Comparison of ENCODE assay signal across 1 cellular context in genomic region chr14:77799863-77800730, GRCh38.
TF ChIP-seq lines count a peak whose summit lies in the region.

ADCK1 (plus strand) TSS chr14:77800109; CDS start chr14:77818979, 18,870 bp downstream.

TF ChIP-seq in K562, 482 proteins besides CTCF, POLR2A, EP300 and RAD21 (continued from another document and continues in another):
- peak in 1 of 2 experiments; percentile 73; a peak in 1 of 4 replicates for TF ChIP-seq KDM4B (IDR thresholded peaks at IDR 0.05; ENCODE audit: borderline replicate concordance in 2 of 2, low read depth in 1 of 2)
- TF ChIP-seq TCF7 (IDR thresholded peaks at IDR 0.05; ENCODE audit: borderline replicate concordance), result no peak
- no peak for TF ChIP-seq TAF9B (IDR thresholded peaks at IDR 0.05; ENCODE audit: partially characterized antibody)
- TF ChIP-seq ZNF778 (CRISPR knock-in tag; IDR thresholded peaks at IDR 0.05), result no peak
- no peak for TF ChIP-seq ZC3H4 (CRISPR knock-in tag; IDR thresholded peaks at IDR 0.05; ENCODE audit: borderline replicate concordance)
- TF ChIP-seq ZNF589 (CRISPR knock-in tag; IDR thresholded peaks at IDR 0.05; ENCODE audit: low read depth), result no peak
- TF ChIP-seq KLF6 (CRISPR knock-in tag; IDR thresholded peaks at IDR 0.05; ENCODE audit: borderline replicate concordance), result no peak
- peak; percentile 60 for TF ChIP-seq VEZF1 (CRISPR knock-in tag; IDR thresholded peaks at IDR 0.05)
- TF ChIP-seq NFRKB (IDR thresholded peaks at IDR 0.05; ENCODE audit: low read depth), result no peak
- no peak for TF ChIP-seq ZNF586 (CRISPR knock-in tag; conservative IDR thresholded peaks at IDR 0.05)
- TF ChIP-seq SRSF1 (IDR thresholded peaks at IDR 0.05; ENCODE audit: low read depth, low read length), result no peak
- TF ChIP-seq MLLT1 (IDR thresholded peaks at IDR 0.05), result no peak
- TF ChIP-seq RFX7 (CRISPR knock-in tag; IDR thresholded peaks at IDR 0.05), result no peak
- no peak; the same call in 1 of the 2 replicates for TF ChIP-seq TOE1 (IDR thresholded peaks at IDR 0.05; ENCODE audit: borderline replicate concordance)
- no peak for TF ChIP-seq TOE1 (CRISPR knock-in tag; IDR thresholded peaks at IDR 0.05; ENCODE audit: borderline replicate concordance, low read depth)
- no peak for TF ChIP-seq HEY1 (CRISPR knock-in tag; IDR thresholded peaks at IDR 0.05; ENCODE audit: borderline replicate concordance)
- no peak for TF ChIP-seq NFIX (CRISPR knock-in tag; IDR thresholded peaks at IDR 0.05; ENCODE audit: low read depth)
- no peak for TF ChIP-seq CHD4 (IDR thresholded peaks at IDR 0.05; ENCODE audit: insufficient read depth, insufficient replicate concordance, low read depth, low read length, poor library complexity, severe bottlenecking)
- no peak for TF ChIP-seq ZNF175 (CRISPR knock-in tag; IDR thresholded peaks at IDR 0.05; ENCODE audit: low read depth)
- TF ChIP-seq ILK (tag; IDR thresholded peaks at IDR 0.05; ENCODE audit: borderline replicate concordance, low read depth), result no peak
- no peak for TF ChIP-seq TCFL5 (CRISPR knock-in tag; conservative IDR thresholded peaks at IDR 0.05)
- no peak for TF ChIP-seq ZNF668 (CRISPR knock-in tag; IDR thresholded peaks at IDR 0.05)
- TF ChIP-seq USF1 (CRISPR knock-in tag; IDR thresholded peaks at IDR 0.05), result peak; percentile 93
- TF ChIP-seq IFI16 (CRISPR knock-in tag; IDR thresholded peaks at IDR 0.05), result no peak
- TF ChIP-seq KAT8 (IDR thresholded peaks at IDR 0.05; ENCODE audit: low read depth), result no peak
- TF ChIP-seq PTRF (tag; IDR thresholded peaks at IDR 0.05), result no peak
- TF ChIP-seq ZFP1 (CRISPR knock-in tag; IDR thresholded peaks at IDR 0.05), result no peak
- TF ChIP-seq KLF13 (tag; IDR thresholded peaks at IDR 0.05; ENCODE audit: borderline replicate concordance, low read depth), result no peak; the same call in 1 of the 2 replicates
- peak; percentile 52; the same call in 1 of the 2 replicates for TF ChIP-seq CBFA2T2 (conservative IDR thresholded peaks at IDR 0.05)
- TF ChIP-seq MTF1 (CRISPR knock-in tag; IDR thresholded peaks at IDR 0.05; ENCODE audit: borderline replicate concordance), result no peak
- TF ChIP-seq ZNF3 (CRISPR knock-in tag; IDR thresholded peaks at IDR 0.05), result no peak
- TF ChIP-seq ELF1 (tag; IDR thresholded peaks at IDR 0.05), result peak; percentile 89
- no peak for TF ChIP-seq CEBPB (tag; IDR thresholded peaks at IDR 0.05)
- peak; percentile 86 for TF ChIP-seq SIN3B (IDR thresholded peaks at IDR 0.05; ENCODE audit: low read depth)
- peak; percentile 36 for TF ChIP-seq ATF3 (IDR thresholded peaks at IDR 0.05)
- no peak for TF ChIP-seq ATF3 (CRISPR knock-in tag; conservative IDR thresholded peaks at IDR 0.05)
- TF ChIP-seq TAF1 (IDR thresholded peaks at IDR 0.05; ENCODE audit: control insufficient read depth, extremely low read depth, insufficient read depth, low read length, severe bottlenecking), result peak; percentile 49
- TF ChIP-seq C11orf30 (IDR thresholded peaks at IDR 0.05; ENCODE audit: low read depth), result peak; percentile 66
- TF ChIP-seq ZNF239 (CRISPR knock-in tag; IDR thresholded peaks at IDR 0.05), result no peak
- TF ChIP-seq SRF (CRISPR knock-in tag; IDR thresholded peaks at IDR 0.05), result no peak
- TF ChIP-seq TEAD1 (CRISPR knock-in tag; IDR thresholded peaks at IDR 0.05), result peak in 1 of 2 experiments; percentile 88; a peak in 2 of 4 replicates
- no peak; the same call in 1 of the 2 replicates for TF ChIP-seq CREB3 (tag; conservative IDR thresholded peaks at IDR 0.05; ENCODE audit: low read depth)
- no peak for TF ChIP-seq SREBF1 (IDR thresholded peaks at IDR 0.05; ENCODE audit: borderline replicate concordance, low read depth, low read length)
- TF ChIP-seq FOXP1 (CRISPR knock-in tag; IDR thresholded peaks at IDR 0.05), result peak; percentile 80; the same call in 1 of the 2 replicates
- no peak for TF ChIP-seq HMG20B (CRISPR knock-in tag; IDR thresholded peaks at IDR 0.05)
- TF ChIP-seq ZNF695 (CRISPR knock-in tag; IDR thresholded peaks at IDR 0.05), result no peak
- TF ChIP-seq MXI1 (IDR thresholded peaks at IDR 0.05; ENCODE audit: low read depth, low read length), result peak; percentile 86
- TF ChIP-seq USF2 (CRISPR knock-in tag; IDR thresholded peaks at IDR 0.05), result peak; percentile 79
- TF ChIP-seq JUN (IDR thresholded peaks at IDR 0.05; ENCODE audit: borderline replicate concordance, low read depth, low read length), result no peak
- peak; percentile 82; the same call in 1 of the 2 replicates for TF ChIP-seq JUN (CRISPR knock-in tag; IDR thresholded peaks at IDR 0.05; ENCODE audit: borderline replicate concordance)
- TF ChIP-seq ZNF121 (CRISPR knock-in tag; conservative IDR thresholded peaks at IDR 0.05), result no peak
- TF ChIP-seq CAMTA2 (CRISPR knock-in tag; conservative IDR thresholded peaks at IDR 0.05), result no peak
- no peak for TF ChIP-seq ELF4 (CRISPR knock-in tag; IDR thresholded peaks at IDR 0.05)
- no peak for TF ChIP-seq MLX (CRISPR knock-in tag; conservative IDR thresholded peaks at IDR 0.05)
- TF ChIP-seq THAP12 (CRISPR knock-in tag; IDR thresholded peaks at IDR 0.05), result no peak
- no peak for TF ChIP-seq CUX1 (CRISPR knock-in tag; IDR thresholded peaks at IDR 0.05)
- no peak for TF ChIP-seq LEF1 (IDR thresholded peaks at IDR 0.05)
- TF ChIP-seq MIER1 (IDR thresholded peaks at IDR 0.05; ENCODE audit: low read depth), result no peak
- TF ChIP-seq CBX2 (IDR thresholded peaks at IDR 0.05; ENCODE audit: insufficient read depth, low read length, poor library complexity, severe bottlenecking), result no peak
- no peak for TF ChIP-seq PYGO2 (tag; IDR thresholded peaks at IDR 0.05)
- TF ChIP-seq ZNF707 (CRISPR knock-in tag; conservative IDR thresholded peaks at IDR 0.05), result no peak
- peak in 1 of 2 experiments; percentile 71; a peak in 2 of 4 replicates for TF ChIP-seq MAZ (CRISPR knock-in tag; conservative IDR thresholded peaks at IDR 0.05 in 1 of 2, IDR thresholded peaks at IDR 0.05 in 1 of 2)
- TF ChIP-seq ZKSCAN3 (CRISPR knock-in tag; IDR thresholded peaks at IDR 0.05), result no peak
- TF ChIP-seq HDAC6 (IDR thresholded peaks at IDR 0.05; ENCODE audit: low read depth, low read length), result no peak
- peak; percentile 66 to 72 for TF ChIP-seq SIX5 (IDR thresholded peaks at IDR 0.05; ENCODE audit: borderline replicate concordance in 1 of 2, insufficient read depth in 1 of 2, low read depth in 1 of 2, low read length in 2 of 2)
- TF ChIP-seq SIRT6 (IDR thresholded peaks at IDR 0.05; ENCODE audit: low read depth, low read length), result no peak
